In genomic region chr10:46577624-46578474, GRCh38 we compare ENCODE assay signal across 1 cellular context.
A peak's percentile ranks its signal among the peaks of the same experiment; 100 is the strongest.
TF ChIP-seq lines count a peak whose summit lies in the region.

No MANE protein-coding gene starts in this region.

TF ChIP-seq in H1, 55 proteins besides CTCF, POLR2A, EP300 and RAD21:
- peak; percentile 51 for TF ChIP-seq EZH2 (IDR thresholded peaks at IDR 0.05; ENCODE audit: low read depth, low read length, severe bottlenecking)
- TF ChIP-seq SUZ12 (IDR thresholded peaks at IDR 0.05; ENCODE audit: low read length), result 0 out of 2 replicates have a peak, but pooled peaks have one; percentile 30
TF ChIP-seq in H1: peak in this region for 2; not testable (repeated sequence) for 53.
